1 cellular context compared by ENCODE assay signal in genomic region chr2:118845005-118845842, GRCh38.
TF ChIP-seq lines count a peak whose summit lies in the region.

No MANE protein-coding gene starts in this region.

TF ChIP-seq in HepG2, 621 proteins besides CTCF, POLR2A, EP300 and RAD21:
- TF ChIP-seq KMT2A (CRISPR knock-in tag; IDR thresholded peaks at IDR 0.05) (no peak), HOXA3 (CRISPR knock-in tag; IDR thresholded peaks at IDR 0.05) (no peak), GTF3A (CRISPR knock-in tag; conservative IDR thresholded peaks at IDR 0.05) (no peak), FUBP1 (CRISPR knock-in tag; IDR thresholded peaks at IDR 0.05; ENCODE audit: borderline replicate concordance) (no peak), GABPB1 (CRISPR knock-in tag; IDR thresholded peaks at IDR 0.05) (no peak), ESRRA (CRISPR knock-in tag; IDR thresholded peaks at IDR 0.05; ENCODE audit: low read depth) (no peak), ZNF501 (CRISPR knock-in tag; IDR thresholded peaks at IDR 0.05) (no peak)
